Comparison of ENCODE assay signal across 9 cellular contexts in genomic region chr12:118189761-118190181, GRCh38. TPM values are rescaled to one million over a fixed set of nuclear protein-coding genes. Genes with fewer than 3 reads are reported as not detected.
A peak's percentile ranks its signal among the peaks of the same experiment; 100 is the strongest.
DNase-seq lines count a peak whose midpoint lies in the region; ATAC-seq and TF ChIP-seq lines count a peak whose summit lies in the region.
"Had no signal": no experiment of that assay in that cellular context is flagged by ENCODE, and none has a peak within 500 bp of the region (broad histone marks: within the 10 kb centered on the region; RNA-seq: fewer than 3 reads in every experiment).

No MANE protein-coding gene starts in this region.

- no peak for TF ChIP-seq POLR2A in gastroesophageal sphincter (IDR thresholded peaks at IDR 0.05)

- CTCF ChIA-PET in CD8-positive, alpha-beta T cell (lab: Charles Lee): interaction anchor here (0.6 kb wide), 1 partner anchor 188 kb away, joined by 4 read pairs; no protein-coding TSS in a partner anchor
- CTCF ChIA-PET in activated naive CD4-positive, alpha-beta T cell treated with anti-CD3 and anti-CD28 coated beads, Interleukin-2, amount 10 ng/mL, durations not matched to agents 7 days and 5 days (lab: Charles Lee): interaction anchor here (0.6 kb wide), 1 partner anchor 212 kb away, joined by 3 read pairs; no protein-coding TSS in a partner anchor

- intact Hi-C loops in CD8-positive, alpha-beta T cell (cut with DNase I, micrococcal nuclease): no loop called here

- H3K9me3 Mint-ChIP-seq in CD8-positive, alpha-beta T cell: no peaks in the 10 kb centered on the region
- H3K9me3 Mint-ChIP-seq in activated naive CD4-positive, alpha-beta T cell treated with anti-CD3 and anti-CD28 coated beads, Interleukin-2, amount 10 ng/mL, durations not matched to agents 7 days and 5 days: no peaks in the 10 kb centered on the region

- H3K4me1 ChIP-seq in CD8-positive, alpha-beta T cell (ENCODE audit: insufficient read depth, low read length): no peaks in the 10 kb centered on the region
- H3K4me1 ChIP-seq in gastroesophageal sphincter: peaks cover 4 to 44% (median 11%) of the 10 kb centered on the region in 3 donors

- H3K4me1 Mint-ChIP-seq in CD8-positive, alpha-beta T cell (ENCODE audit: low read depth): peaks cover 4% of the 10 kb centered on the region
- no peaks in the 10 kb centered on the region for H3K4me1 Mint-ChIP-seq in activated naive CD4-positive, alpha-beta T cell treated with anti-CD3 and anti-CD28 coated beads, Interleukin-2, amount 10 ng/mL, durations not matched to agents 7 days and 5 days

- H3K9me3 ChIP-seq in CD8-positive, alpha-beta T cell (ENCODE audit: low read length): no peaks in the 10 kb centered on the region
- H3K9me3 ChIP-seq in gastroesophageal sphincter: no peaks in the 10 kb centered on the region

- no peak overlapping the region for H3K27ac ChIP-seq in CD8-positive, alpha-beta T cell (ENCODE audit: low read depth, low read length)
- peak overlapping the region; percentile 77 to 95 (median 86) for H3K27ac ChIP-seq in gastroesophageal sphincter

- H3K4me3 ChIP-seq in CD8-positive, alpha-beta T cell (ENCODE audit: low read depth, low read length): no peak overlapping the region
- H3K4me3 ChIP-seq in gastroesophageal sphincter: peak overlapping the region; percentile 47 to 50

- no peak for TF ChIP-seq CTCF in CD8-positive, alpha-beta T cell (IDR thresholded peaks at IDR 0.05)
- TF ChIP-seq CTCF in gastroesophageal sphincter (IDR thresholded peaks at IDR 0.05) (no peak), omental fat pad (IDR thresholded peaks at IDR 0.05) (no peak)

- 0 to 30% methylated on average over 6 to 11 of the region's 13 CpGs for WGBS in gastroesophageal sphincter (ENCODE audit: low coverage in 1 of 2), 2 donors

- no peak for ATAC-seq in CD8-positive, alpha-beta T cell
- ATAC-seq in gastroesophageal sphincter (peak; percentile 70), omental fat pad (ENCODE audit: low FRiP score) (peak; percentile 45), HG02610 (IDR thresholded peaks at IDR 0.05; ENCODE audit: unreplicated experiment) (no peak)

- H3K36me3 Mint-ChIP-seq in CD8-positive, alpha-beta T cell: peaks cover 54% of the 10 kb centered on the region
- peaks cover 24% of the 10 kb centered on the region for H3K36me3 Mint-ChIP-seq in activated naive CD4-positive, alpha-beta T cell treated with anti-CD3 and anti-CD28 coated beads, Interleukin-2, amount 10 ng/mL, durations not matched to agents 7 days and 5 days

- H3K4me3 Mint-ChIP-seq in CD8-positive, alpha-beta T cell: no peak overlapping the region
- no peak overlapping the region for H3K4me3 Mint-ChIP-seq in activated naive CD4-positive, alpha-beta T cell treated with anti-CD3 and anti-CD28 coated beads, Interleukin-2, amount 10 ng/mL, durations not matched to agents 7 days and 5 days

- DNase-seq in CD8-positive, alpha-beta T cell: no peak
- DNase-seq in SHP77 treated with DMSO at 0.1 percent for 48 hours (lab: John Stamatoyannopoulos, UW): peak; percentile 51
- DNase-seq in omental fat pad (ENCODE audit: low spot score): no peak
- DNase-seq in NCI-H2196 (lab: John Stamatoyannopoulos, UW; ENCODE audit: unreplicated experiment): no peak
- no peak for DNase-seq in SIG-M5 treated with dmso at 0.1 percent for 504 hours (lab: John Stamatoyannopoulos, UW; ENCODE audit: unreplicated experiment)
- DNase-seq in activated naive CD4-positive, alpha-beta T cell treated with anti-CD3 and anti-CD28 coated beads, Interleukin-2, amount 10 ng/mL, durations not matched to agents 7 days and 5 days: no peak
- DNase-seq: NCI-H1105 had no signal

- H3K36me3 ChIP-seq in CD8-positive, alpha-beta T cell (ENCODE audit: insufficient read depth, low read length): peaks cover 18% of the 10 kb centered on the region
- peaks cover 0 to 14% of the 10 kb centered on the region in 2 donors for H3K36me3 ChIP-seq in gastroesophageal sphincter

- H3K27me3 Mint-ChIP-seq in CD8-positive, alpha-beta T cell (ENCODE audit: low read depth): no peaks in the 10 kb centered on the region
- no peaks in the 10 kb centered on the region for H3K27me3 Mint-ChIP-seq in activated naive CD4-positive, alpha-beta T cell treated with anti-CD3 and anti-CD28 coated beads, Interleukin-2, amount 10 ng/mL, durations not matched to agents 7 days and 5 days

- POLR2A ChIA-PET in CD8-positive, alpha-beta T cell (lab: Charles Lee): no interaction called here

- peak overlapping the region; percentile 18 for H3K27ac Mint-ChIP-seq in CD8-positive, alpha-beta T cell
- no peak overlapping the region for H3K27ac Mint-ChIP-seq in activated naive CD4-positive, alpha-beta T cell treated with anti-CD3 and anti-CD28 coated beads, Interleukin-2, amount 10 ng/mL, durations not matched to agents 7 days and 5 days

- no peaks in the 10 kb centered on the region for H3K27me3 ChIP-seq in CD8-positive, alpha-beta T cell (ENCODE audit: insufficient read depth, low read length)
- H3K27me3 ChIP-seq in gastroesophageal sphincter: no peaks in the 10 kb centered on the region

- TF ChIP-seq EP300 in gastroesophageal sphincter (IDR thresholded peaks at IDR 0.05): no peak

RNA-seq across cellular contexts. Expression of gene PEBP1, which starts 53.8 kb away (rescaled TPM):
- 10 to 100 TPM; 91.2 to 91.6 TPM for total RNA-seq in CD8-positive, alpha-beta T cell
- total RNA-seq in gastroesophageal sphincter (100 to 1,000 TPM; 294 to 370 (median 337) TPM), omental fat pad (100 to 1,000 TPM; 239 to 445 (median 292) TPM)

Comparison
In these comparisons a context has a peak if more than half of its experiments do, and no peak if none do; other contexts are left out.
1. ATAC-seq: peak in gastroesophageal sphincter (single experiment) and omental fat pad (single experiment); none in CD8-positive, alpha-beta T cell (single experiment) and HG02610 (single experiment).